In the genomic region with DNA sequence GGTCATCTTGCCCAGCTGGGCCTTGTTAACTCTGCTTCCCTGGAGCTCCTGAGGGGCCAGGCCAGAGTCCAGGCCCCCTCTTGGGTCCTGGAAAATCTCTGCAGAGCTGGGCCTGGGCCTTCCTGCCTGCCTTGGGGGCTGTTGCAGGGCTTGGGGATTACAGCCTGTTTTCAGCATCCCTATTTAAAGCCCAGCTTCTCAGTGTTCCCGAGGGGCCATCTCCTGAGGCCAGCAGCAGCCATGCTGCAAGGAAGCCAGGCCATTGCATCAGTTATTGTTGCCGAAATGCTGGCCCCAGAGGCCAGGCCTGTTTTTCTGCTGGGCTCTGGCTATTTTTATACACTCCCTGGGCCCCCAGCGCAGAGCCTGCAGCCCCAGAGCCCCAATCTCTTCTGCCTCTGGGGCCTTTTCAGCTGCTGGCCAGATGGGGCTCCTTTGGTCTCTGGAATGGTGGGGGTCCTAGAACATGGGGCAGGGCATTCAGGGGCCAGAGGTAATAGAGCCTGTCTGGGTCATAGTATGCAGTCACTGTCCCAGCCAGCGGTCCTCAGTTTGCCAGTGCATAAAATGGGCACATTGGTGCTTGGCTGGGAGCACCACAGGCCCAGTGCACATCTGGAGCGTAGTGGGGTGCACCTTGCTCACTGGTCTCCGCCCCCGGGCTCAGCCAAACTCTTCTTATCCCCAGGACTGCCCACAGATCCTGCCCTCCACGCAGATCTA, we compare ENCODE assay signal across 1 cellular context.
A peak's percentile ranks its signal among the peaks of the same experiment; 100 is the strongest.
TF ChIP-seq lines count a peak whose summit lies in the region.

No MANE protein-coding gene starts in this region.

TF ChIP-seq in K562, 482 proteins besides CTCF, POLR2A, EP300 and RAD21:
- TF ChIP-seq ZNF239 (CRISPR knock-in tag; IDR thresholded peaks at IDR 0.05) (no peak), PTBP1 (IDR thresholded peaks at IDR 0.05; ENCODE audit: low read depth, low read length) (no peak), SP1 (CRISPR knock-in tag; IDR thresholded peaks at IDR 0.05) (no peak), KDM1A (IDR thresholded peaks at IDR 0.05) (0 out of 4 replicates have a peak, but pooled peaks of 1 of the 2 experiments have one; percentile 25), RBM25 (IDR thresholded peaks at IDR 0.05; ENCODE audit: low read depth, low read length, severe bottlenecking) (peak; percentile 92), RCOR1 (IDR thresholded peaks at IDR 0.05; ENCODE audit: borderline replicate concordance in 1 of 2, low read depth in 2 of 2, low read length in 2 of 2) (peak in 1 of 2 experiments; percentile 46; a peak in 1 of 4 replicates), BCOR (IDR thresholded peaks at IDR 0.05) (peak; percentile 87), CBFA2T2 (conservative IDR thresholded peaks at IDR 0.05) (no peak), CEBPG (CRISPR knock-in tag; IDR thresholded peaks at IDR 0.05) (peak; percentile 91), CEBPG (tag; conservative IDR thresholded peaks at IDR 0.05 in 1 of 2, IDR thresholded peaks at IDR 0.05 in 1 of 2) (peak; percentile 63 to 79), SMARCA5 (IDR thresholded peaks at IDR 0.05) (peak; percentile 55; the same call in 1 of the 2 replicates)
- TF ChIP-seq, protein P1, sequence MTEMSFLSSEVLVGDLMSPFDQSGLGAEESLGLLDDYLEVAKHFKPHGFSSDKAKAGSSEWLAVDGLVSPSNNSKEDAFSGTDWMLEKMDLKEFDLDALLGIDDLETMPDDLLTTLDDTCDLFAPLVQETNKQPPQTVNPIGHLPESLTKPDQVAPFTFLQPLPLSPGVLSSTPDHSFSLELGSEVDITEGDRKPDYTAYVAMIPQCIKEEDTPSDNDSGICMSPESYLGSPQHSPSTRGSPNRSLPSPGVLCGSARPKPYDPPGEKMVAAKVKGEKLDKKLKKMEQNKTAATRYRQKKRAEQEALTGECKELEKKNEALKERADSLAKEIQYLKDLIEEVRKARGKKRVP (CRISPR knock-in tag; IDR thresholded peaks at IDR 0.05), result 0 out of 2 replicates have a peak, but pooled peaks have one; percentile 36
